In genomic region chr1:187816646-187817045, GRCh38 we compare ENCODE assay signal across 32 cellular contexts.
"Had no signal": no experiment of that assay in that cellular context is flagged by ENCODE, and none has a peak within 500 bp of the region (broad histone marks: within the 10 kb centered on the region; RNA-seq: fewer than 3 reads in every experiment).

No MANE protein-coding gene starts in this region.

- DNase-seq: activated B cell treated with CpG ODN at 0.5 μM for 24 hours; activated CD4-positive, alpha-beta T cell treated with anti-CD3 and anti-CD28 coated beads for 48 hours; activated CD4-positive, alpha-beta T cell treated with anti-CD3 and anti-CD28 coated beads, Interleukin-2, amount 50 U/mL, for 1 hour; activated CD4-positive, alpha-beta T cell treated with anti-CD3 and anti-CD28 coated beads, Interleukin-2, amount 50 U/mL, for 48 hours; activated CD8-positive, alpha-beta memory T cell treated with anti-CD3 and anti-CD28 coated beads for 24 hours; activated CD8-positive, alpha-beta T cell treated with anti-CD3 and anti-CD28 coated beads for 36 hours; activated effector memory CD4-positive, alpha-beta T cell treated with Interleukin-2 at 50 U/mL for 16 hours; activated gamma-delta T cell treated with Interleukin-2 at 50 U/mL for 16 hours; activated naive CD4-positive, alpha-beta T cell treated with anti-CD3 and anti-CD28 coated beads, Interleukin-2, amount 50 U/mL, for 16 hours; activated naive CD4-positive, alpha-beta T cell treated with Interleukin-2 at 50 U/mL for 16 hours; activated T-cell treated with anti-CD3 and anti-CD28 coated beads, Interleukin-2, amount 50 U/mL, for 4 hours; adrenal gland; brain microvascular endothelial cell; dorsolateral prefrontal cortex; effector memory CD4-positive, alpha-beta T cell; endodermal cell; foreskin fibroblast; head of caudate nucleus; T-helper 1 cell; T-helper 17 cell; T1000; WERI-Rb-1 had no signal

- H3K4me3 Mint-ChIP-seq: activated B cell treated with CpG ODN at 0.5 μM for 24 hours; activated CD8-positive, alpha-beta T cell treated with anti-CD3 and anti-CD28 coated beads for 36 hours; activated naive CD8-positive, alpha-beta T cell; activated T-cell treated with anti-CD3 and anti-CD28 coated beads, Interleukin-2, amount 50 U/mL, for 4 hours; activated T-helper 17 cell treated with anti-CD3 and anti-CD28 coated beads, Interleukin-2, amount 50 U/mL, for 72 hours; central memory CD8-positive, alpha-beta T cell; dendritic cell treated with granulocyte-macrophage colony-stimulating factor and Interleukin-4, amounts not matched to agents 40 ng/mL and 50 ng/mL, for 4 days; endodermal cell; T-helper 17 cell; T-helper 2 cell treated with Interferon-gamma antibody and Interleukin-4, amounts not matched to agents 5 μg/mL and 100 μg/mL, for 36 hours had no signal

- H3K36me3 Mint-ChIP-seq: activated naive CD8-positive, alpha-beta T cell had no signal

- H3K36me3 ChIP-seq: adrenal gland, ascending aorta, brain microvascular endothelial cell, WERI-Rb-1 had no signal

- ATAC-seq: activated CD4-positive, CD25-positive, alpha-beta regulatory T cell treated with anti-CD3 and anti-CD28 coated beads, Interleukin-2, amount 50 U/mL, for 24 hours; activated CD8-positive, alpha-beta T cell treated with anti-CD3 and anti-CD28 coated beads for 36 hours; activated T-cell treated with anti-CD3 and anti-CD28 coated beads, Interleukin-2, amount 50 U/mL, for 4 hours; activated T-helper 17 cell treated with anti-CD3 and anti-CD28 coated beads, Interleukin-2, amount 50 U/mL, for 72 hours; esophagus mucosa; T-helper 17 cell had no signal

- H3K27me3 Mint-ChIP-seq: activated B cell treated with CpG ODN at 0.5 μM for 24 hours; activated CD8-positive, alpha-beta T cell treated with anti-CD3 and anti-CD28 coated beads for 36 hours; activated naive CD8-positive, alpha-beta T cell; activated T-helper 17 cell treated with anti-CD3 and anti-CD28 coated beads, Interleukin-2, amount 50 U/mL, for 72 hours; central memory CD8-positive, alpha-beta T cell; dendritic cell treated with granulocyte-macrophage colony-stimulating factor and Interleukin-4, amounts not matched to agents 40 ng/mL and 50 ng/mL, for 4 days; T-helper 17 cell had no signal

- H3K27ac ChIP-seq: adrenal gland, ascending aorta, brain microvascular endothelial cell, coronary artery, dorsolateral prefrontal cortex, WERI-Rb-1 had no signal

- H3K27ac Mint-ChIP-seq: activated B cell treated with CpG ODN at 0.5 μM for 24 hours; activated CD8-positive, alpha-beta T cell treated with anti-CD3 and anti-CD28 coated beads for 36 hours; activated naive CD8-positive, alpha-beta T cell; activated T-helper 17 cell treated with anti-CD3 and anti-CD28 coated beads, Interleukin-2, amount 50 U/mL, for 72 hours; dendritic cell treated with granulocyte-macrophage colony-stimulating factor and Interleukin-4, amounts not matched to agents 40 ng/mL and 50 ng/mL, for 4 days; endodermal cell; T-helper 17 cell; T-helper 2 cell treated with Interferon-gamma antibody and Interleukin-4, amounts not matched to agents 5 μg/mL and 100 μg/mL, for 36 hours had no signal

- H3K27me3 ChIP-seq: adrenal gland, ascending aorta, brain microvascular endothelial cell, dorsolateral prefrontal cortex had no signal

- H3K9me3 ChIP-seq: adrenal gland, ascending aorta had no signal

- H3K4me1 ChIP-seq: adrenal gland, ascending aorta had no signal

- H3K4me1 Mint-ChIP-seq: activated B cell treated with CpG ODN at 0.5 μM for 24 hours; activated T-helper 17 cell treated with anti-CD3 and anti-CD28 coated beads, Interleukin-2, amount 50 U/mL, for 72 hours; central memory CD8-positive, alpha-beta T cell; endodermal cell; T-helper 17 cell had no signal

- H3K4me3 ChIP-seq: adrenal gland, ascending aorta, coronary artery, dorsolateral prefrontal cortex had no signal

- FAIRE-seq: bronchial epithelial cell had no signal
